18 cellular contexts compared by ENCODE assay signal in the genomic region with DNA sequence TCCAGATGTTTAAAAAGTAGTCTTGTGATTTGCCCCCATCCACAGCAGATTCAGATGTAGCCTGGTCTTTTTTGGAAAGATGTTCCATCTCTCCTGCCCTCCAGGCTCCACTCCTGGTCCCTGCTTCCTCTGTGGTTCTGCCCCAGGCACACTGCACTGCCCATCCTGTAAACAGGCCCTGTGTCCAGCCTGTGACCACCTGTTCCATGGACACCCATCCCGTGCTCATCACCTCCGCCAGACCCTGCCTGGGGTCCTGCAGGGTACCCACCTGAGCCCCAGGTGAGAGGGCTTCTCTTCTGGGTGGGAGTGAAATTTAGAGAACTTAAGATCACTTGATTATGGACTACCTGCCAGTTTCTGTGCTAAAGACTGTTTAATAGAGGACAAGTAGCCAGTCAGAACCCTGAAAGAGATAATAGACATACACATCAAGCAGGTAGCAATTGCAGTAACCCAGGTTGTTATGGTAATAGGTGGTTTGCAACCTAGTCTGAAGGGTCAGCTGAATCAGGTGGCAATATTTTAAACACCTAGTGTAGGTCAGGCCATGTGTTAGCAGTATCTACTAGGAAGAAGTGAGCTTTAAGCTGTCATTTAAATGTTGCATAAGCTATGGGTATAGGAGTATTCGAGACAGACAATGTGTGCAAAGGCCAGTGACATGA. TPM values are rescaled to one million over a fixed set of nuclear protein-coding genes. Genes with fewer than 3 reads are reported as not detected.
DNase-seq lines count a peak whose midpoint lies in the region; ATAC-seq and TF ChIP-seq lines count a peak whose summit lies in the region.
"Had no signal": no experiment of that assay in that cellular context is flagged by ENCODE, and none has a peak within 500 bp of the region (broad histone marks: within the 10 kb centered on the region; RNA-seq: fewer than 3 reads in every experiment).

No MANE protein-coding gene starts in this region.

- no peak overlapping the region for H3K4me2 ChIP-seq in osteoblast (ENCODE audit: insufficient read depth, low read length)

- no peaks in the 10 kb centered on the region for H3K27me3 Mint-ChIP-seq in activated T-cell treated with anti-CD3 and anti-CD28 coated beads, Interleukin-2, amount 50 U/mL, for 24 hours
- no peaks in the 10 kb centered on the region for H3K27me3 Mint-ChIP-seq in T-helper 17 cell
- no peaks in the 10 kb centered on the region for H3K27me3 Mint-ChIP-seq in effector memory CD8-positive, alpha-beta T cell

- ATAC-seq in T-helper 17 cell: no peak
- no peak for ATAC-seq in effector memory CD8-positive, alpha-beta T cell (replicated peaks)
- ATAC-seq in GM19455 (IDR thresholded peaks at IDR 0.05; ENCODE audit: unreplicated experiment): no peak
- ATAC-seq: heart right ventricle had no signal

- H4K20me1 ChIP-seq in osteoblast (ENCODE audit: insufficient read depth, low read length): peaks cover 11% of the 10 kb centered on the region

- DNase-seq in activated T-cell treated with anti-CD3 and anti-CD28 coated beads, Interleukin-2, amount 50 U/mL, for 24 hours: no peak
- no peak for DNase-seq in activated T-cell treated with anti-CD3 and anti-CD28 coated beads, Interleukin-2, amount 50 U/mL, for 48 hours
- DNase-seq in T-helper 17 cell: no peak
- no peak for DNase-seq in effector memory CD8-positive, alpha-beta T cell
- peak; percentile 25 for DNase-seq in osteoblast (ENCODE audit: insufficient read length, low spot score, missing footprints)
- no peak for DNase-seq in SHP77 (lab: John Stamatoyannopoulos, UW)
- no peak for DNase-seq in SKM-1 treated with dmso at 0.1 percent for 144 hours (lab: John Stamatoyannopoulos, UW; ENCODE audit: unreplicated experiment)
- DNase-seq: brain microvascular endothelial cell, GDM1, heart right ventricle, kidney glomerular epithelial cell, MM.1S, NCI-H1930, NCI-H510A, OCI-M1 had no signal

- TF ChIP-seq CTCF in osteoblast (IDR thresholded peaks at IDR 0.05; ENCODE audit: extremely low read depth, low read depth, low read length): no peak

- peak overlapping the region; percentile 74 for H3K27ac Mint-ChIP-seq in activated T-cell treated with anti-CD3 and anti-CD28 coated beads, Interleukin-2, amount 50 U/mL, for 24 hours
- peak overlapping the region; percentile 56 for H3K27ac Mint-ChIP-seq in T-helper 17 cell
- H3K27ac Mint-ChIP-seq in effector memory CD8-positive, alpha-beta T cell: peak overlapping the region in 1 of 2 donors; percentile 46

- H3K4me1 ChIP-seq in osteoblast (ENCODE audit: insufficient read depth, low read length): peaks cover 25% of the 10 kb centered on the region

- no peaks in the 10 kb centered on the region for H3K27me3 ChIP-seq in osteoblast (ENCODE audit: insufficient read depth, low read length)
- H3K27me3 ChIP-seq: brain microvascular endothelial cell, dorsolateral prefrontal cortex, heart right ventricle had no signal

- H3K4me3 ChIP-seq in osteoblast (ENCODE audit: insufficient read depth, low read length): no peak overlapping the region

- H3K27ac ChIP-seq in osteoblast (ENCODE audit: low read depth, low read length): no peak overlapping the region
- H3K27ac ChIP-seq: brain microvascular endothelial cell, heart right ventricle, parathyroid adenoma had no signal

- H3K9me3 Mint-ChIP-seq in activated T-cell treated with anti-CD3 and anti-CD28 coated beads, Interleukin-2, amount 50 U/mL, for 24 hours: no peaks in the 10 kb centered on the region
- H3K9me3 Mint-ChIP-seq in effector memory CD8-positive, alpha-beta T cell: no peaks in the 10 kb centered on the region

- H3K9me3 ChIP-seq in T-helper 17 cell (ENCODE audit: control insufficient read depth, low read length, poor library complexity, severe bottlenecking) (no peaks in the 10 kb centered on the region), osteoblast (ENCODE audit: low read depth, low read length) (no peaks in the 10 kb centered on the region)
- H3K9me3 ChIP-seq: heart right ventricle had no signal

- H2AFZ ChIP-seq in osteoblast (ENCODE audit: low read length): no peak overlapping the region
- H2AFZ ChIP-seq: parathyroid adenoma had no signal

- peaks cover 87% of the 10 kb centered on the region for H3K36me3 Mint-ChIP-seq in activated T-cell treated with anti-CD3 and anti-CD28 coated beads, Interleukin-2, amount 50 U/mL, for 24 hours (ENCODE audit: low read depth)
- no peaks in the 10 kb centered on the region for H3K36me3 Mint-ChIP-seq in T-helper 17 cell (ENCODE audit: low read depth)
- peaks cover 53% of the 10 kb centered on the region for H3K36me3 Mint-ChIP-seq in effector memory CD8-positive, alpha-beta T cell (ENCODE audit: insufficient read depth)

- H3K4me3 Mint-ChIP-seq in activated T-cell treated with anti-CD3 and anti-CD28 coated beads, Interleukin-2, amount 50 U/mL, for 24 hours: peak overlapping the region; percentile 90
- H3K4me3 Mint-ChIP-seq in T-helper 17 cell: peak overlapping the region; percentile 58
- peak overlapping the region; percentile 97 to 98 for H3K4me3 Mint-ChIP-seq in effector memory CD8-positive, alpha-beta T cell

- peaks cover 42% of the 10 kb centered on the region for H3K36me3 ChIP-seq in osteoblast (ENCODE audit: insufficient read depth, low read length)

- peaks cover 46% of the 10 kb centered on the region for H3K79me2 ChIP-seq in osteoblast (ENCODE audit: insufficient read depth, low read length)

- H3K4me1 Mint-ChIP-seq in activated T-cell treated with anti-CD3 and anti-CD28 coated beads, Interleukin-2, amount 50 U/mL, for 24 hours (ENCODE audit: low read depth): peaks cover 48% of the 10 kb centered on the region
- peaks cover 40% of the 10 kb centered on the region for H3K4me1 Mint-ChIP-seq in T-helper 17 cell
- H3K4me1 Mint-ChIP-seq in effector memory CD8-positive, alpha-beta T cell (ENCODE audit: low read depth in 2 of 2): peaks cover 30 to 32% of the 10 kb centered on the region in 2 donors

RNA-seq across cellular contexts. Expression of gene RNF31, which starts 2.1 kb away (rescaled TPM):
- 10 to 100 TPM; 85.8 to 98.3 TPM for total RNA-seq in T-helper 17 cell
- 43.9 and 49.6 TPM in 2 replicates for total RNA-seq in osteoblast

RNA-seq across cellular contexts. Expression of gene PSME2, which starts 3.0 kb away (rescaled TPM):
- total RNA-seq in T-helper 17 cell (100 to 1,000 TPM; 134 to 141 TPM), osteoblast (47.7 and 55.7 TPM in 2 replicates)

RNA-seq across cellular contexts. Expression of gene EMC9, which starts 8.0 kb away (rescaled TPM):
- total RNA-seq in T-helper 17 cell: 1 to 10 TPM; 8.3 to 9.7 TPM
- total RNA-seq in osteoblast: 6.9 and 9.1 TPM in 2 replicates

RNA-seq across cellular contexts. Expression of gene IRF9, which starts 11.6 kb away (rescaled TPM):
- total RNA-seq in T-helper 17 cell (100 to 1,000 TPM; 172 to 230 TPM), osteoblast (102 and 117 TPM in 2 replicates)

RNA-seq across cellular contexts. Expression of gene PSME1, which starts 13.4 kb away (rescaled TPM):
- total RNA-seq in T-helper 17 cell: 100 to 1,000 TPM; 235 to 257 TPM
- total RNA-seq in osteoblast: 95.5 and 111 TPM in 2 replicates
